ENCODE assay signal across 24 cellular contexts in genomic region chr5:142237707-142238106, GRCh38.
"Had no signal": no experiment of that assay in that cellular context is flagged by ENCODE, and none has a peak within 500 bp of the region (broad histone marks: within the 10 kb centered on the region; RNA-seq: fewer than 3 reads in every experiment).

No MANE protein-coding gene starts in this region.

- H3K9me3 ChIP-seq: neutrophil, pancreas, prostate gland, right lobe of liver, sigmoid colon, stomach, thoracic aorta, thyroid gland, upper lobe of right lung, uterus had no signal

- FAIRE-seq: pancreas, small intestine had no signal

- ATAC-seq: naive thymus-derived CD8-positive, alpha-beta T cell; natural killer cell treated with Interleukin-12 subunit alpha and Interleukin-12 subunit beta and Interleukin-15 and Interleukin-18, amount 100 ng/mL, for 72 hours; pancreas; right cardiac atrium; right lobe of liver; stimulated activated effector memory CD8-positive, alpha-beta T cell treated with anti-CD3 and anti-CD28 coated beads, Interleukin-12 subunit alpha, Interleukin-12 subunit beta, amount 100 ng/mL, for 72 hours; stimulated activated naive B cell treated with anti-CD40 and anti-IgM and Interleukin-4, amounts not matched to agents 10 μg/mL and 1 μg/mL and 100 μg/mL, for 72 hours; upper lobe of right lung had no signal

- H3K4me3 ChIP-seq: pancreas, prostate gland, right lobe of liver, sigmoid colon, stomach, thoracic aorta, thyroid gland, tibial nerve, upper lobe of right lung, uterus had no signal

- H3K27me3 ChIP-seq: pancreas, right lobe of liver, sigmoid colon, stomach, thyroid gland, tibial nerve, upper lobe of right lung, uterus had no signal

- H3K36me3 ChIP-seq: neutrophil, pancreas, prostate gland, right lobe of liver, sigmoid colon, stomach, thoracic aorta, thyroid gland, tibial nerve, upper lobe of right lung, uterus had no signal

- H3K4me1 ChIP-seq: pancreas, prostate gland, right lobe of liver, sigmoid colon, stomach, upper lobe of right lung, uterus had no signal

- DNase-seq: naive thymus-derived CD8-positive, alpha-beta T cell; nephron progenitor cell; nucleus accumbens; pancreas; right cardiac atrium; right lobe of liver; sigmoid colon; small intestine; stimulated activated CD4-positive, alpha-beta T cell treated with anti-CD3 and anti-CD28 coated beads, Interleukin-15, amount 100 ng/mL, for 24 hours; stimulated activated CD4-positive, alpha-beta T cell treated with anti-CD3 and anti-CD28 coated beads, Interleukin-2, amount 100 ng/mL, for 24 hours; stimulated activated CD4-positive, alpha-beta T cell treated with anti-CD3 and anti-CD28 coated beads, Interleukin-2, amount 100 ng/mL, for 48 hours; stimulated activated CD4-positive, alpha-beta T cell treated with anti-CD3 and anti-CD28 coated beads, Interleukin-4, amount 100 ng/mL, for 24 hours; stimulated activated naive B cell treated with anti-CD40 and anti-IgM and Interleukin-4, amounts not matched to agents 10 μg/mL and 1 μg/mL and 100 μg/mL, for 72 hours; stimulated activated naive CD4-positive, alpha-beta T cell treated with Interleukin-2 at 50 U/mL for 16 hours; stomach; thyroid gland; upper lobe of right lung; uterus had no signal

- H3K27ac ChIP-seq: neutrophil, pancreas, prostate gland, right lobe of liver, sigmoid colon, stomach, thoracic aorta, thyroid gland, tibial nerve, upper lobe of right lung, uterus had no signal
